ENCODE assay signal across 8 cellular contexts in the genomic region with DNA sequence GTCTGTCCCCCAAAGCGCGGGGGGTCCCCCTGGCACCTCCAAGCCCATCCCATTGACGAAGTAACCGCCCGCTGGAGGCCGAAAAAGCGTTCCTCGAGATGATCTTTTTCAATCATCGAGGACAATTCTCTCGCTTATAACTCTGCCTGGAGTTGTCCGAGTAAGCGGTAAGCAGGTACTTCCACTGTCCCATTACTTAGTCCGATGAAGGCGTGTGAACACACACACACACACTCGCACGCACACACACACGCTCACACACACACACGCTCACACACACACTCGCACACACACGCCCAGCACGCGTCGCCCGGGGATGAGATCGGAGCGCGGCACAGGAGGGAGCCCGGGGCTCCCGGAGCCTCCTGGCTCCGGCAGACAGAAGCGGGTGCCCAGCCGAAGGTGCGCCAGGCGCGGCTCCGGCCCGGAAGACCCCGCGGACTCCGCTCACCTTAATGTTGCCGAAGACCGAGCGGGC.
DNase-seq lines count a peak whose midpoint lies in the region; ATAC-seq, FAIRE-seq and TF ChIP-seq lines count a peak whose summit lies in the region.

No MANE protein-coding gene starts in this region.

- H3K36me3 Mint-ChIP-seq in memory B cell: no peaks in the 10 kb centered on the region

- no peak overlapping the region for H3K27ac Mint-ChIP-seq in memory B cell

- H3K9me3 Mint-ChIP-seq in memory B cell: no peaks in the 10 kb centered on the region

- H3K4me3 ChIP-seq in AG04449 (ENCODE audit: low read depth, low read length) (peak overlapping the region; percentile 56), choroid plexus epithelial cell (ENCODE audit: low read depth, low read length) (peak overlapping the region; percentile 59)

- H3K27me3 Mint-ChIP-seq in memory B cell: peaks cover 25% of the 10 kb centered on the region

- POLR2A ChIA-PET in AG04449 (lab: Yijun Ruan, JAX): no interaction called here

- FAIRE-seq in HTR-8/SVneo (lab: Jason Lieb, UNC): peak; percentile 59
- no peak for FAIRE-seq in urothelium cell line (lab: Jason Lieb, UNC)

- no peak for DNase-seq in AG04449 (ENCODE audit: low read depth, low spot score)
- no peak for DNase-seq in HTR-8/SVneo (ENCODE audit: insufficient read length, low spot score)
- DNase-seq in choroid plexus epithelial cell (ENCODE audit: low read depth): peak; percentile 32
- no peak for DNase-seq in memory B cell (ENCODE audit: low spot score in 2 of 2)
- peak; percentile 52 for DNase-seq in urothelium cell line (ENCODE audit: low spot score)
- DNase-seq in NAMALWA (ENCODE audit: low spot score): no peak
- no peak for DNase-seq in NOMO-1 (lab: John Stamatoyannopoulos, UW; ENCODE audit: unreplicated experiment in 2 of 2)
- no peak for DNase-seq in NCI-H2029 treated with DMSO at 0.1 percent for 48 hours (lab: John Stamatoyannopoulos, UW)

- H3K4me1 Mint-ChIP-seq in memory B cell: peaks cover 2% of the 10 kb centered on the region

- peak overlapping the region; percentile 62 for H3K4me3 Mint-ChIP-seq in memory B cell

- CTCF ChIA-PET in AG04449 (lab: Yijun Ruan, JAX): no interaction called here

- TF ChIP-seq CTCF in AG04449 (IDR thresholded peaks at IDR 0.05; ENCODE audit: insufficient read depth, low read length, missing control alignments): no peak
- TF ChIP-seq CTCF in choroid plexus epithelial cell (conservative IDR thresholded peaks at IDR 0.05; ENCODE audit: low read depth, low read length): no peak

- no peak for ATAC-seq in memory B cell (ENCODE audit: low read depth)

Comparison
In these comparisons a context has a peak if more than half of its experiments do, and no peak if none do; other contexts are left out.
1. DNase-seq: peak in choroid plexus epithelial cell (single experiment) and urothelium cell line (single experiment); none in AG04449 (single experiment), HTR-8/SVneo (single experiment), memory B cell (0 of 2), NAMALWA (single experiment), NOMO-1 (0 of 2) and NCI-H2029 treated with DMSO at 0.1 percent for 48 hours (single experiment).